8 cellular contexts compared by ENCODE assay signal in the genomic region with DNA sequence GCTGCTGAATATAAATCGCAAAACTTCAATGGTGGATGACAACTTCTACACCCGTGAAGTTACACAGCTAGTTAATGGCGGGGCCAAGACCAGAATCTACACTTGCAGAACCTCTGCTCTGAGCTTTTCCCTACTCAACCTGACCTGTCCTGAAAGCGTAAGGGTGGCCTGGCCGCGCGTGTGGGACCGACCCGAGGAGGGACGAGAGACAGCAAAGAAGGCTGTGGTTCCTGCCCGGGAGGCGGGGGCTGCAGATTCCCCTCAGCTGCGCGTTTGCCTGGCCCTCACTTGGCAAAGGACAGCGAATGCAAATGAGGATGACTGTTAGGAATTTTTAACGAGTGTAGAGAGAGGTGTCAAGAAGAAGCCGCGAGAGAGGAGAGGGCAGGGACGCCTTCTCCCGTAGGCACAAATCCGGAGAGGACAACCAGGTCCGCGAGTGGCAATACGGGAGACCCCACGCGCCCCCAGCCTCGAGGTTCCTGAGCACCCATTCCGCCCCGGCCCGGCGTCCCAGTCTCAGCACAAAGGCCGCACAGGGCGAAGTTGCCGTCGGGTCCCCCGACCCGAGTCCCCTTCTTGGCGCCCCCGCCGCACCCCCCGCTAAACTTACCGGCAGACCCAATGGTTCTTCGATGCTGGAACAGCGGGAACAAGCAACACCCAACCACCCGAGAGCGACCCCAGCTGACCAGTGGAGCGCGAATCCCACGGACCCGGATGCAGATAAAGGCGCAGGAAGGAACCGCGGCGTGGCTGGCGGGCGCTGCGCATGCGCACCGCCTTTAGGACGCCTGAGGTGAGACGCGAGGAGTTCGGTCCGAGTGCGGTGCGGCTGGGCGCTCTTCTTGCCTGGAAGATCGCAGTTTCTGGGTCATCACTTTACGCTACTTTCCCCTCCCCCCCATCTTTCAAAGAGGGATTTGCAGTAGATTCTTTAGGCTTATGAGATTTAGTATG. TPM values are rescaled to one million over a fixed set of nuclear protein-coding genes. Genes with fewer than 3 reads are reported as not detected.
DNase-seq lines count a peak whose midpoint lies in the region; TF ChIP-seq lines count a peak whose summit lies in the region.

TSS of gene GNPDA2 (minus strand) at position 696 of the 960 bp plus-strand sequence. CDS start 4,349 bp downstream, outside the sequence.

- under 1% methylated on average over 69 of the region's 69 CpGs for WGBS in thymus

- peak within 1 kb of the TSS; percentile 78 for H3K27ac ChIP-seq in thymus (ENCODE audit: low read depth)

- TF ChIP-seq CTCF in GM06990 (IDR thresholded peaks at IDR 0.05; ENCODE audit: insufficient read depth, low read length, poor library complexity, severe bottlenecking), result peak; percentile 26
- peak; percentile 52; the same call in 1 of the 2 replicates for TF ChIP-seq CTCF in HFFc6 (IDR thresholded peaks at IDR 0.05)
- peak; percentile 31 for TF ChIP-seq CTCF in osteocyte (IDR thresholded peaks at IDR 0.05)

- H3K4me1 Mint-ChIP-seq in HFFc6 (ENCODE audit: low read depth), result peaks cover 18% of the 10 kb centered on the region
- H3K4me1 Mint-ChIP-seq in activated naive CD8-positive, alpha-beta T cell (ENCODE audit: low read depth), result peaks cover 38% of the 10 kb centered on the region
- H3K4me1 Mint-ChIP-seq in osteocyte (ENCODE audit: unreplicated experiment), result peaks cover 21% of the 10 kb centered on the region

- H3K9me3 Mint-ChIP-seq in HFFc6 (no peaks in the 10 kb centered on the region), osteocyte (ENCODE audit: unreplicated experiment) (peaks cover 4% of the 10 kb centered on the region)
- no peaks in the 10 kb centered on the region for H3K9me3 Mint-ChIP-seq in activated naive CD8-positive, alpha-beta T cell (ENCODE audit: low read depth)

- H3K4me1 ChIP-seq in thymus (ENCODE audit: control insufficient read depth, insufficient read depth, low read length), result peaks cover 4% of the 10 kb centered on the region

- H3K9me3 ChIP-seq in thymus (ENCODE audit: control insufficient read depth), result no peaks in the 10 kb centered on the region

- H3K27ac Mint-ChIP-seq in HFFc6 (peak within 1 kb of the TSS; percentile 85), osteocyte (ENCODE audit: unreplicated experiment) (peak within 1 kb of the TSS; percentile 84)
- H3K27ac Mint-ChIP-seq in activated naive CD8-positive, alpha-beta T cell, result peak within 1 kb of the TSS; percentile 83

- peak within 1 kb of the TSS; percentile 86 for H3K4me3 ChIP-seq in GM06990 (replicated peaks; ENCODE audit: low read depth, low read length)
- peak within 1 kb of the TSS; percentile 84 for H3K4me3 ChIP-seq in thymus (ENCODE audit: low read length)

- DNase-seq in GM06990 (ENCODE audit: extremely low read depth, insufficient read length), result peak; percentile 94
- DNase-seq in HFFc6, result peak; percentile 85
- peak; percentile 92 for DNase-seq in NAMALWA (ENCODE audit: low spot score)
- DNase-seq in SKM-1 (lab: John Stamatoyannopoulos, UW; ENCODE audit: unreplicated experiment), result peak; percentile 58
- DNase-seq in head of caudate nucleus, result peak; percentile 75 to 95 (median 90)
- DNase-seq in osteocyte (ENCODE audit: extremely low spot score, unreplicated experiment), result peak; percentile 95

- H3K27me3 Mint-ChIP-seq in HFFc6 (ENCODE audit: insufficient read depth) (no peaks in the 10 kb centered on the region; the same call in 1 of the 2 replicates), osteocyte (ENCODE audit: unreplicated experiment) (peaks cover 10% of the 10 kb centered on the region)
- no peaks in the 10 kb centered on the region for H3K27me3 Mint-ChIP-seq in activated naive CD8-positive, alpha-beta T cell

- H3K36me3 Mint-ChIP-seq in HFFc6 (ENCODE audit: low read depth), result no peaks in the 10 kb centered on the region
- H3K36me3 Mint-ChIP-seq in activated naive CD8-positive, alpha-beta T cell, result no peaks in the 10 kb centered on the region
- no peaks in the 10 kb centered on the region for H3K36me3 Mint-ChIP-seq in osteocyte (ENCODE audit: unreplicated experiment)

- no peaks in the 10 kb centered on the region for H3K36me3 ChIP-seq in GM06990 (ENCODE audit: control insufficient read depth, insufficient read depth, low read length)
- H3K36me3 ChIP-seq in thymus (ENCODE audit: control insufficient read depth, insufficient read depth), result no peaks in the 10 kb centered on the region

- intact Hi-C loops in head of caudate nucleus (cut with DNase I), result no loop called here

- H3K4me3 Mint-ChIP-seq in HFFc6, result peak within 1 kb of the TSS; percentile 99
- H3K4me3 Mint-ChIP-seq in activated naive CD8-positive, alpha-beta T cell, result peak within 1 kb of the TSS; percentile 90
- H3K4me3 Mint-ChIP-seq in osteocyte (ENCODE audit: unreplicated experiment), result peak within 1 kb of the TSS; percentile 89

- H3K27me3 ChIP-seq in GM06990 (replicated peaks; ENCODE audit: control insufficient read depth, insufficient read depth, low read length) (no peaks in the 10 kb centered on the region), thymus (ENCODE audit: control insufficient read depth, insufficient read depth) (no peaks in the 10 kb centered on the region)

RNA-seq across cellular contexts. Expression of gene GNPDA2, which starts in this region (rescaled TPM):
- 10 to 100 TPM; 14.2 to 18.9 (median 17.3) TPM for total RNA-seq in HFFc6 (2021; fragmentation: NEBNext Ultra II Directional; extraction: Animal tissue kit (Norgen Biotek cat#: 25700))
- total RNA-seq in osteocyte, result 15.4 and 16.6 TPM in 2 replicates
- 18.6 TPM for polyA plus RNA-seq in thymus

Comparison
In these comparisons a context has a peak if more than half of its experiments do, and no peak if none do; other contexts are left out.
1. Peak in every context shown above with its lines: DNase-seq, H3K4me3 ChIP-seq and H3K27ac ChIP-seq.